In genomic region chr12:91289072-91289471, GRCh38 we compare ENCODE assay signal across 21 cellular contexts.
DNase-seq lines count a peak whose midpoint lies in the region; ATAC-seq, FAIRE-seq and TF ChIP-seq lines count a peak whose summit lies in the region.
"Had no signal": no experiment of that assay in that cellular context is flagged by ENCODE, and none has a peak within 500 bp of the region (broad histone marks: within the 10 kb centered on the region; RNA-seq: fewer than 3 reads in every experiment).

No MANE protein-coding gene starts in this region.

- FAIRE-seq in K562 (lab: Jason Lieb, UNC): no peak
- FAIRE-seq: A204.1, D721Med, G401.6, GM12891, GM19239 had no signal

- in situ Hi-C loops in IMR-90 (cut with MboI; ENCODE audit: low sequenced_read_pairs): no loop called here
- in situ Hi-C loops in K562 (cut with MboI): no loop called here

- H4K20me1 ChIP-seq in IMR-90 (ENCODE audit: insufficient read depth, low read length) (no peaks in the 10 kb centered on the region), K562 (replicated peaks; ENCODE audit: control insufficient read depth, insufficient read depth, low read length) (no peaks in the 10 kb centered on the region), smooth muscle cell (ENCODE audit: low read depth) (no peaks in the 10 kb centered on the region)
- H4K20me1 ChIP-seq: BLaER1 treated with 17β-estradiol and CSF1 and Interleukin-3, amounts not matched to agents 10 nM and 100 nM had no signal

- no peak overlapping the region for H4K91ac ChIP-seq in IMR-90 (ENCODE audit: insufficient read depth, low read depth, low read length)

- POLR2A ChIA-PET in IMR-90 (lab: Charles Lee; ENCODE audit: unreplicated experiment): no interaction called here
- POLR2A ChIA-PET in K562 (lab: Yijun Ruan, JAX): no interaction called here

- H2BK5ac ChIP-seq in IMR-90 (ENCODE audit: low read depth, low read length, poor library complexity, severe bottlenecking): no peak overlapping the region

- H3K23ac ChIP-seq in IMR-90 (ENCODE audit: low read depth, low read length): no peak overlapping the region

- H3F3A ChIP-seq in smooth muscle cell (ENCODE audit: low read depth): no peaks in the 10 kb centered on the region

- TF ChIP-seq POLR2A in IMR-90 (IDR thresholded peaks at IDR 0.05; ENCODE audit: low read depth, low read length) (no peak), K562 (conservative IDR thresholded peaks at IDR 0.05) (no peak)

- dilution Hi-C loops in IMR-90 (cut with HindIII; ENCODE audit: low sequenced_read_pairs, unreplicated experiment): no loop called here

- BruUV-seq in IMR-90 (replicated peaks; lab: Mats Ljungman, UMichigan) (no TSS peak), K562 (replicated peaks; lab: Mats Ljungman, UMichigan) (no TSS peak)

- H3K36me3 ChIP-seq in IMR-90 (ENCODE audit: control insufficient read depth, insufficient read depth, low read length) (no peaks in the 10 kb centered on the region), K562 (ENCODE audit: control insufficient read depth, insufficient read depth, low read length) (no peaks in the 10 kb centered on the region; the same call in 2 of the 3 replicates), smooth muscle cell (ENCODE audit: low read depth) (no peaks in the 10 kb centered on the region)
- H3K36me3 ChIP-seq: BLaER1 treated with 17β-estradiol and CSF1 and Interleukin-3, amounts not matched to agents 10 nM and 100 nM had no signal

- no peak overlapping the region for H2BK15ac ChIP-seq in IMR-90 (ENCODE audit: low read depth, low read length)

- TF ChIP-seq EP300 in K562 (IDR thresholded peaks at IDR 0.05; ENCODE audit: low read length): no peak

- WGBS in IMR-90 (ENCODE audit: extremely low coverage in 2 of 2, insufficient read length in 1 of 2), 2 experiments: no CpG with 5 or more reads among the region's 1 CpG
- 4% methylated on average over 1 of the region's 1 CpG for WGBS in K562 (ENCODE audit: insufficient coverage, low coverage, missing lambda C conversion rate)
- 58% methylated on average over 1 of the region's 1 CpG for WGBS in smooth muscle cell (ENCODE audit: low lambda C conversion rate)

- H3K79me2 ChIP-seq in K562 (ENCODE audit: control insufficient read depth, insufficient read depth, low read length) (no peaks in the 10 kb centered on the region), smooth muscle cell (ENCODE audit: low read depth) (no peaks in the 10 kb centered on the region)

- TF ChIP-seq CTCF in IMR-90 (conservative IDR thresholded peaks at IDR 0.05; ENCODE audit: low read depth, low read length) (no peak), K562 (IDR thresholded peaks at IDR 0.05 in 2 of 3, conservative IDR thresholded peaks at IDR 0.05 in 1 of 3; ENCODE audit: insufficient read depth in 2 of 3, low read depth in 1 of 3, low read length in 3 of 3) (no peak), smooth muscle cell (IDR thresholded peaks at IDR 0.05; ENCODE audit: borderline replicate concordance, insufficient read depth, poor library complexity, severe bottlenecking) (no peak)

- no peak overlapping the region for H2AK5ac ChIP-seq in IMR-90 (ENCODE audit: low read depth, low read length)

- no peak overlapping the region for H3K18ac ChIP-seq in IMR-90 (ENCODE audit: low read depth, low read length)

- H2AFZ ChIP-seq in IMR-90 (replicated peaks; ENCODE audit: low read length, poor library complexity) (no peak overlapping the region), K562 (ENCODE audit: low read depth, low read length) (no peak overlapping the region), smooth muscle cell (ENCODE audit: low read depth) (no peak overlapping the region)

- no peak overlapping the region for H2BK120ac ChIP-seq in IMR-90 (ENCODE audit: low read depth, low read length)

- H3K4me3 ChIP-seq in IMR-90 (ENCODE audit: insufficient read depth, low read depth, low read length) (no peak overlapping the region), K562 (no peak overlapping the region), smooth muscle cell (no peak overlapping the region)
- H3K4me3 ChIP-seq: BLaER1 treated with 17β-estradiol and CSF1 and Interleukin-3, amounts not matched to agents 10 nM and 100 nM had no signal

- H2AK9ac ChIP-seq in IMR-90 (replicated peaks; ENCODE audit: low read depth, low read length, poor library complexity): no peak overlapping the region

- H3K9me1 ChIP-seq in IMR-90 (ENCODE audit: insufficient read depth, low read length) (no peaks in the 10 kb centered on the region), K562 (ENCODE audit: control insufficient read depth, insufficient read depth, low read length) (no peaks in the 10 kb centered on the region)

- intact Hi-C loops in IMR-90 (cut with micrococcal nuclease) (no loop called here), K562 (cut with micrococcal nuclease) (no loop called here)

- no peak overlapping the region for H3K4ac ChIP-seq in IMR-90 (ENCODE audit: low read depth, low read length)

- no peak for ATAC-seq in IMR-90 (ENCODE audit: low read depth)
- no peak for ATAC-seq in K562
- ATAC-seq in HG02870 (IDR thresholded peaks at IDR 0.05; ENCODE audit: unreplicated experiment): no peak
- ATAC-seq: CD8-positive, alpha-beta T cell had no signal

- no peak overlapping the region for H4K5ac ChIP-seq in IMR-90 (ENCODE audit: low read depth, low read length)

- H3K4me1 ChIP-seq in IMR-90 (ENCODE audit: control insufficient read depth, insufficient read depth, low read length) (no peaks in the 10 kb centered on the region), K562 (replicated peaks in 1 of 2; ENCODE audit: control insufficient read depth in 2 of 2, insufficient read depth in 2 of 2, low read length in 2 of 2) (no peaks in the 10 kb centered on the region), smooth muscle cell (ENCODE audit: low read depth) (no peaks in the 10 kb centered on the region)
- H3K4me1 ChIP-seq: Caco-2 had no signal

- no peak overlapping the region for H2BK20ac ChIP-seq in IMR-90 (ENCODE audit: low read depth, low read length)

- no peaks in the 10 kb centered on the region for H3K27me3 ChIP-seq in IMR-90 (ENCODE audit: control insufficient read depth, insufficient read depth, low read length)
- H3K27me3 ChIP-seq in K562 (ENCODE audit: control insufficient read depth in 2 of 2, insufficient read depth in 2 of 2, low read length in 2 of 2): no peaks in the 10 kb centered on the region
- H3K27me3 ChIP-seq in smooth muscle cell (ENCODE audit: low read depth): no peaks in the 10 kb centered on the region
- H3K27me3 ChIP-seq: BLaER1 treated with 17β-estradiol and CSF1 and Interleukin-3, amounts not matched to agents 10 nM and 100 nM had no signal

- H3K79me1 ChIP-seq in IMR-90 (ENCODE audit: low read depth in 1 of 2, low read length in 2 of 2): no peaks in the 10 kb centered on the region

- CTCF ChIA-PET in IMR-90 (lab: Yijun Ruan, JAX) (interaction anchor here (1.1 kb wide), 1 partner anchor 10 kb away, joined by 3 read pairs; no protein-coding TSS in a partner anchor), K562 (lab: Yijun Ruan, JAX; ENCODE audit: low intra/inter-chr PET ratio) (no interaction called here)

- no peak overlapping the region for H3K56ac ChIP-seq in IMR-90 (ENCODE audit: extremely low read depth, insufficient read depth, low read length)

- H3K4me2 ChIP-seq in IMR-90 (ENCODE audit: low read depth, low read length) (no peak overlapping the region), K562 (ENCODE audit: insufficient read depth, low read length) (no peak overlapping the region), smooth muscle cell (peak overlapping the region; percentile 19)

- TF ChIP-seq RAD21 in IMR-90 (IDR thresholded peaks at IDR 0.05; ENCODE audit: low read length) (no peak), K562 (CRISPR knock-in tag; conservative IDR thresholded peaks at IDR 0.05 in 1 of 2, IDR thresholded peaks at IDR 0.05 in 1 of 2) (no peak)

- H3K9ac ChIP-seq in IMR-90 (ENCODE audit: low read depth, low read length): no peak overlapping the region
- H3K9ac ChIP-seq in K562 (ENCODE audit: insufficient read depth in 1 of 2, low read depth in 2 of 2, low read length in 2 of 2): no peak overlapping the region
- no peak overlapping the region for H3K9ac ChIP-seq in smooth muscle cell (ENCODE audit: low read depth)
- H3K9ac ChIP-seq: BLaER1 treated with 17β-estradiol and CSF1 and Interleukin-3, amounts not matched to agents 10 nM and 100 nM had no signal

- H4K8ac ChIP-seq in IMR-90 (ENCODE audit: low read depth in 2 of 2, low read length in 2 of 2): no peak overlapping the region

- no peak overlapping the region for H3K14ac ChIP-seq in IMR-90 (replicated peaks; ENCODE audit: low read depth, low read length)

- H3K27ac ChIP-seq in IMR-90 (ENCODE audit: insufficient read depth, low read length): no peak overlapping the region
- H3K27ac ChIP-seq in K562 (ENCODE audit: extremely low read depth, low read depth, low read length): no peak overlapping the region
- H3K27ac ChIP-seq in smooth muscle cell (ENCODE audit: low read depth): no peak overlapping the region
- H3K27ac ChIP-seq: BLaER1 treated with 17β-estradiol and CSF1 and Interleukin-3, amounts not matched to agents 10 nM and 100 nM; C4-2B had no signal

- no peaks in the 10 kb centered on the region for H3K9me3 ChIP-seq in IMR-90 (ENCODE audit: control insufficient read depth, insufficient read depth, low read length)
- no peaks in the 10 kb centered on the region for H3K9me3 ChIP-seq in K562 (replicated peaks; ENCODE audit: control insufficient read depth, insufficient read depth, low read depth, low read length)
- H3K9me3 ChIP-seq in smooth muscle cell (replicated peaks; ENCODE audit: low read depth): no peaks in the 10 kb centered on the region
- H3K9me3 ChIP-seq: BLaER1 treated with 17β-estradiol and CSF1 and Interleukin-3, amounts not matched to agents 10 nM and 100 nM; Caco-2 had no signal

- DNase-seq in IMR-90 (no peak), K562 (ENCODE audit: extremely low read depth in 1 of 4, low spot score in 3 of 4) (no peak), smooth muscle cell (lab: John Stamatoyannopoulos, UW; ENCODE audit: unreplicated experiment) (no peak), NCI-H226 (no peak)
- no peak for DNase-seq in activated T-cell treated with anti-CD3 and anti-CD28 coated beads, Interleukin-2, amount 50 U/mL, for 48 hours
- DNase-seq: 8988T; AML-193; Caco-2; Calu3; CD4-positive, alpha-beta T cell; CD8-positive, alpha-beta T cell; DMS79 treated with DMSO at 0.1 percent for 48 hours; GF-D8 had no signal

TF ChIP-seq in IMR-90, 13 proteins besides CTCF, POLR2A, EP300 and RAD21 (continues in another document):
- peak; percentile 44 for TF ChIP-seq MAFK (IDR thresholded peaks at IDR 0.05; ENCODE audit: low read depth, low read length)
- no peak for TF ChIP-seq MAZ (IDR thresholded peaks at IDR 0.05; ENCODE audit: borderline replicate concordance, low read depth, low read length)
- TF ChIP-seq CHD1 (IDR thresholded peaks at IDR 0.05; ENCODE audit: low read depth, low read length): no peak

TF ChIP-seq in K562, 482 proteins besides CTCF, POLR2A, EP300 and RAD21 (continues in another document):
- TF ChIP-seq TOE1 (IDR thresholded peaks at IDR 0.05; ENCODE audit: borderline replicate concordance) (no peak), TOE1 (CRISPR knock-in tag; IDR thresholded peaks at IDR 0.05; ENCODE audit: borderline replicate concordance, low read depth) (no peak), ZNF316 (IDR thresholded peaks at IDR 0.05) (peak; percentile 85), HNRNPK (IDR thresholded peaks at IDR 0.05; ENCODE audit: low read depth, low read length, poor library complexity, severe bottlenecking) (no peak), ZNF785 (CRISPR knock-in tag; IDR thresholded peaks at IDR 0.05) (no peak), MED1 (CRISPR knock-in tag; IDR thresholded peaks at IDR 0.05; ENCODE audit: borderline replicate concordance) (no peak)
